In genomic region chr6:129507846-129508245, GRCh38 we compare ENCODE assay signal across 17 cellular contexts.
DNase-seq lines count a peak whose midpoint lies in the region; ATAC-seq and TF ChIP-seq lines count a peak whose summit lies in the region.
"Had no signal": no experiment of that assay in that cellular context is flagged by ENCODE, and none has a peak within 500 bp of the region (broad histone marks: within the 10 kb centered on the region; RNA-seq: fewer than 3 reads in every experiment).

No MANE protein-coding gene starts in this region.

- DNase-seq in left ventricle myocardium inferior (no peak), left ventricle myocardium superior (no peak), hepatocyte (ENCODE audit: low spot score) (no peak), cerebellum (ENCODE audit: low spot score) (no peak), DMS53 (lab: John Stamatoyannopoulos, UW) (no peak)
- DNase-seq in stimulated activated CD4-positive, alpha-beta T cell treated with anti-CD3 and anti-CD28 coated beads, Interleukin-2, amount 100 ng/mL, for 48 hours, result no peak
- DNase-seq: DMS79, Karpas-422, NCI-H1436, NCI-H187 treated with DMSO at 0.1 percent for 48 hours, NCI-H2227 treated with DMSO at 0.1 percent for 48 hours, NCI-H524, NCI-H774, Peyer's patch, SJCRH30 had no signal

- H3K79me2 ChIP-seq in hepatocyte, result no peaks in the 10 kb centered on the region

- peak overlapping the region; percentile 50 for H3K4me2 ChIP-seq in hepatocyte

- H2AFZ ChIP-seq in hepatocyte, result no peak overlapping the region

- intact Hi-C loops in left ventricle myocardium inferior (cut with micrococcal nuclease) (no loop called here), left ventricle myocardium superior (cut with micrococcal nuclease) (no loop called here)

- H3K9me3 ChIP-seq in left ventricle myocardium inferior (replicated peaks), result no peaks in the 10 kb centered on the region
- no peaks in the 10 kb centered on the region for H3K9me3 ChIP-seq in hepatocyte (ENCODE audit: low read depth)
- H3K9me3 ChIP-seq: Peyer's patch, SJCRH30 had no signal

- no peaks in the 10 kb centered on the region for H4K20me1 ChIP-seq in hepatocyte (ENCODE audit: insufficient read depth, poor library complexity, severe bottlenecking)

- H3K27ac ChIP-seq in left ventricle myocardium inferior (replicated peaks) (peak overlapping the region; percentile 58), VCaP (peak overlapping the region; percentile 78), hepatocyte (no peak overlapping the region)
- H3K27ac ChIP-seq: Peyer's patch, SJCRH30 had no signal

- H3K27me3 ChIP-seq in left ventricle myocardium inferior (ENCODE audit: low read depth), result no peaks in the 10 kb centered on the region
- no peaks in the 10 kb centered on the region for H3K27me3 ChIP-seq in hepatocyte
- H3K27me3 ChIP-seq: Peyer's patch, SJCRH30 had no signal

- no peaks in the 10 kb centered on the region for H3K9me2 ChIP-seq in hepatocyte (replicated peaks; ENCODE audit: insufficient read depth)

- TF ChIP-seq CTCF in left ventricle myocardium inferior (IDR thresholded peaks at IDR 0.05; ENCODE audit: borderline replicate concordance) (no peak), VCaP (conservative IDR thresholded peaks at IDR 0.05) (no peak), hepatocyte (IDR thresholded peaks at IDR 0.05; ENCODE audit: poor library complexity) (no peak)

- 69% methylated on average over 1 of the region's 1 CpG for WGBS in hepatocyte (ENCODE audit: low lambda C conversion rate, missing lambda C conversion rate)

- H3K4me3 ChIP-seq in left ventricle myocardium inferior, result no peak overlapping the region
- no peak overlapping the region for H3K4me3 ChIP-seq in hepatocyte
- H3K4me3 ChIP-seq: Peyer's patch, SJCRH30 had no signal

- peaks cover 58% of the 10 kb centered on the region for H3K36me3 ChIP-seq in left ventricle myocardium inferior
- no peaks in the 10 kb centered on the region for H3K36me3 ChIP-seq in hepatocyte (replicated peaks; ENCODE audit: insufficient read depth, low read depth)
- H3K36me3 ChIP-seq: Peyer's patch, SJCRH30 had no signal

- peaks cover 58% of the 10 kb centered on the region for H3K4me1 ChIP-seq in left ventricle myocardium inferior
- peaks cover 9% of the 10 kb centered on the region for H3K4me1 ChIP-seq in hepatocyte (ENCODE audit: insufficient read depth)
- H3K4me1 ChIP-seq: Peyer's patch had no signal

- ATAC-seq in left ventricle myocardium superior (no peak), GM18517 (IDR thresholded peaks at IDR 0.05; ENCODE audit: unreplicated experiment) (no peak)
